In genomic region chr2:98347298-98348065, GRCh38 we compare ENCODE assay signal across 20 cellular contexts. TPM values are rescaled to one million over a fixed set of nuclear protein-coding genes. Genes with fewer than 3 reads are reported as not detected.
DNase-seq lines count a peak whose midpoint lies in the region; ATAC-seq and TF ChIP-seq lines count a peak whose summit lies in the region.
"Had no signal": no experiment of that assay in that cellular context is flagged by ENCODE, and none has a peak within 500 bp of the region (broad histone marks: within the 10 kb centered on the region; RNA-seq: fewer than 3 reads in every experiment).

No MANE protein-coding gene starts in this region.

- peak overlapping the region; percentile 8 to 87 (median 72) for H3K4me3 Mint-ChIP-seq in IgD-negative memory B cell
- H3K4me3 Mint-ChIP-seq in endodermal cell: peak overlapping the region; percentile 53
- H3K4me3 Mint-ChIP-seq in neural crest cell: peak overlapping the region; percentile 83
- H3K4me3 Mint-ChIP-seq: activated CD4-positive, alpha-beta T cell treated with anti-CD3 and anti-CD28 coated beads, Interleukin-2, amount 10 ng/mL, durations not matched to agents 7 days and 5 days had no signal

- DNase-seq in DMS53 treated with DMSO at 0.1 percent for 48 hours (lab: John Stamatoyannopoulos, UW; ENCODE audit: unreplicated experiment): peak; percentile 18
- peak; percentile 67 for DNase-seq in endodermal cell
- no peak for DNase-seq in neural crest cell (ENCODE audit: low read depth, low spot score)
- no peak for DNase-seq in esophagus squamous epithelium (lab: John Stamatoyannopoulos, UW)
- DNase-seq in kidney tubule cell (ENCODE audit: low spot score): no peak
- DNase-seq in GM20000 (ENCODE audit: low spot score): no peak
- DNase-seq: activated CD4-positive, alpha-beta T cell treated with anti-CD3 and anti-CD28 coated beads, Interleukin-2, amount 10 ng/mL, durations not matched to agents 7 days and 5 days; cortex of kidney; DND-41; Kasumi-1; NCI-H187 treated with DMSO at 0.1 percent for 48 hours; RPMI8226 had no signal

- H3K27ac ChIP-seq in endodermal cell (ENCODE audit: low read depth, low read length) (peak overlapping the region; percentile 61), esophagus squamous epithelium (no peak overlapping the region)
- H3K27ac ChIP-seq: thyroid gland had no signal

- no peak overlapping the region for H3K4me3 ChIP-seq in endodermal cell (ENCODE audit: low read length)
- H3K4me3 ChIP-seq in esophagus squamous epithelium: peak overlapping the region in 1 of 4 donors; percentile 53
- H3K4me3 ChIP-seq: thyroid gland had no signal

- H3K27me3 ChIP-seq in endodermal cell (ENCODE audit: control insufficient read depth, insufficient read depth, low read length, poor library complexity, severe bottlenecking): peaks cover 68% of the 10 kb centered on the region
- peaks cover 17 to 93% (median 28%) of the 10 kb centered on the region in 4 donors for H3K27me3 ChIP-seq in esophagus squamous epithelium

- peaks cover 2 to 14% (median 11%) of the 10 kb centered on the region in 3 donors for H3K9me3 Mint-ChIP-seq in IgD-negative memory B cell
- H3K9me3 Mint-ChIP-seq in endodermal cell: peaks cover 18% of the 10 kb centered on the region
- H3K9me3 Mint-ChIP-seq in neural crest cell: no peaks in the 10 kb centered on the region

- 13 to 15% methylated on average over 15 to 54 of the region's 54 CpGs for WGBS in endodermal cell (ENCODE audit: insufficient coverage in 1 of 2, insufficient read length in 1 of 2), 2 experiments
- 15% methylated on average over 15 of the region's 54 CpGs; no CpG with 5 or more reads in 1 of the 2 donors for WGBS in esophagus squamous epithelium, 2 donors

- no peak for ATAC-seq in GM18511 (IDR thresholded peaks at IDR 0.05; ENCODE audit: unreplicated experiment)
- ATAC-seq: HCT116 had no signal

- H3K27me3 Mint-ChIP-seq in IgD-negative memory B cell: peaks cover 70% of the 10 kb centered on the region
- H3K27me3 Mint-ChIP-seq in endodermal cell (ENCODE audit: insufficient read depth): peaks cover 73% of the 10 kb centered on the region
- peaks cover 98% of the 10 kb centered on the region for H3K27me3 Mint-ChIP-seq in neural crest cell (ENCODE audit: low read depth)

- intact Hi-C loops in esophagus squamous epithelium (cut with DNase I): no loop called here

- H3K4me1 Mint-ChIP-seq in IgD-negative memory B cell (peaks cover 6 to 10% (median 7%) of the 10 kb centered on the region in 3 donors), endodermal cell (peaks cover 29% of the 10 kb centered on the region), neural crest cell (peaks cover 21% of the 10 kb centered on the region)

- H3K36me3 Mint-ChIP-seq in IgD-negative memory B cell (peaks cover 3% of the 10 kb centered on the region), endodermal cell (ENCODE audit: low read depth) (no peaks in the 10 kb centered on the region), neural crest cell (ENCODE audit: low read depth) (no peaks in the 10 kb centered on the region)

- no peak for TF ChIP-seq CTCF in endodermal cell (conservative IDR thresholded peaks at IDR 0.05)
- no peak for TF ChIP-seq CTCF in neural crest cell (conservative IDR thresholded peaks at IDR 0.05)
- TF ChIP-seq CTCF in esophagus squamous epithelium (IDR thresholded peaks at IDR 0.05): no peak
- no peak for TF ChIP-seq CTCF in GM20000 (IDR thresholded peaks at IDR 0.05; ENCODE audit: extremely low read depth, missing control alignments)

- no peak for TF ChIP-seq POLR2A in esophagus squamous epithelium (IDR thresholded peaks at IDR 0.05)

- H3K9me3 ChIP-seq in endodermal cell (ENCODE audit: control insufficient read depth, low read length) (peaks cover 19% of the 10 kb centered on the region), esophagus squamous epithelium (no peaks in the 10 kb centered on the region)
- H3K9me3 ChIP-seq: BE2C, thyroid gland had no signal

- H3K4me1 ChIP-seq in endodermal cell (ENCODE audit: control insufficient read depth, insufficient read depth, low read length) (no peaks in the 10 kb centered on the region), esophagus squamous epithelium (peaks cover 7 to 19% (median 12%) of the 10 kb centered on the region in 3 donors)
- H3K4me1 ChIP-seq: BE2C had no signal

- no peak overlapping the region for H3K9ac ChIP-seq in endodermal cell (ENCODE audit: extremely low read depth, low read length, poor library complexity, severe bottlenecking)

- H3K27ac Mint-ChIP-seq in IgD-negative memory B cell: no peak overlapping the region
- no peak overlapping the region for H3K27ac Mint-ChIP-seq in endodermal cell
- no peak overlapping the region for H3K27ac Mint-ChIP-seq in neural crest cell (ENCODE audit: unreplicated experiment)
- H3K27ac Mint-ChIP-seq: activated CD4-positive, alpha-beta T cell treated with anti-CD3 and anti-CD28 coated beads, Interleukin-2, amount 10 ng/mL, durations not matched to agents 7 days and 5 days had no signal

- H3K36me3 ChIP-seq in endodermal cell (ENCODE audit: control insufficient read depth, insufficient read depth, low read length): no peaks in the 10 kb centered on the region
- H3K36me3 ChIP-seq in esophagus squamous epithelium: no peaks in the 10 kb centered on the region
- H3K36me3 ChIP-seq: BE2C, thyroid gland had no signal

RNA-seq across cellular contexts. Expression of gene CNGA3, which starts 1.2 kb away (rescaled TPM):
- polyA plus RNA-seq in IgD-negative memory B cell: not detected
- total RNA-seq in endodermal cell (under 1 TPM in 1 of 2 donors, not detected in 1; 0.33 TPM), neural crest cell (0.72 and 0.84 TPM in 2 replicates), esophagus squamous epithelium (under 1 TPM in 3 of 4 donors, not detected in 1; 0.44 to 0.57 (median 0.48) TPM)
- polyA plus RNA-seq in endodermal cell (2013, experiment 1 of 2): 1.3 TPM
- 1.4 TPM for polyA plus RNA-seq in endodermal cell (2013, experiment 2 of 2)
- total RNA-seq: activated CD4-positive, alpha-beta T cell treated with anti-CD3 and anti-CD28 coated beads, Interleukin-2, amount 10 ng/mL, durations not matched to agents 7 days and 5 days; mononuclear cell; pulmonary artery endothelial cell; T-helper 2 cell treated with Interferon-gamma antibody and Interleukin-4, amounts not matched to agents 100 ng/mL and 5 ng/mL, for 36 hours had no signal

Comparison
In these comparisons a context has a peak if more than half of its experiments do, and no peak if none do; other contexts are left out.
1. DNase-seq: peak in DMS53 treated with DMSO at 0.1 percent for 48 hours (single experiment) and endodermal cell (single experiment); none in neural crest cell (single experiment), esophagus squamous epithelium (single experiment), kidney tubule cell (single experiment) and GM20000 (single experiment).
2. Peak in every context shown above with its lines, with median percentiles within 50 percentile points of each other: H3K4me3 Mint-ChIP-seq.